In the genomic region with DNA sequence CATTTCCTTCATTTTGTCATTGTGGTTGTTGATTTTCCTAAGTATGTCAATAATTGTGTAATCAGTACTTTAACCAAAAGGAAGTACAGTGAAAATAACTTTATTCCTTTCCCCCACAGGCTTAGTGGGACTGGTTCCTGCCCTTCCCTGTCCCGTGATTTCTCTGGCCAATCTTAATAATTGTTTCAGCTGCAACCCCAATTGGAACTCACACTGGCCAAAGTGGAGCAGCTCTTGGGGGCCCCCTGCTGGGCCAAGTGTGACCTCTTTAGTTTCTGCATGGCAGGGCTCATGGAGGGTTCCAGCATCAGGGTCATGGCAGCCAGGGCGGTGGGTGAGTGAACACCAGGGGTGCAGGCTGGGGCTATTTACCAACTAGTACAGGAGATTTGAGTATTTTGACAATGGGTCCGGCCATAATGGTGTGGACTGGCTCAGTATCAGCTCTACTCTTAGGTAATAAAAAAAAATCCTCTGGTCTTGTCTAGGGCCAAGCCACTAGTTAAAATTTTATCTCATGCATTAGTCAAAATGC, we compare ENCODE assay signal across 8 cellular contexts. TPM values are rescaled to one million over a fixed set of nuclear protein-coding genes. Genes with fewer than 3 reads are reported as not detected.
DNase-seq lines count a peak whose midpoint lies in the region; ATAC-seq, FAIRE-seq and TF ChIP-seq lines count a peak whose summit lies in the region.

No MANE protein-coding gene starts in this region.

- no peak overlapping the region for H3K9ac ChIP-seq in K562 (ENCODE audit: insufficient read depth in 1 of 2, low read depth in 2 of 2, low read length in 2 of 2)

- no peaks in the 10 kb centered on the region for H3K36me3 ChIP-seq in K562 (ENCODE audit: control insufficient read depth, insufficient read depth, low read length)

- no peak for TF ChIP-seq POLR2A in K562 (conservative IDR thresholded peaks at IDR 0.05)

- in situ Hi-C loops in K562 (cut with MboI) = loop anchor here (5.0 to 25.0 kb wide), 4 partner anchors 286 to 1531 kb away; no protein-coding TSS in a partner anchor

- ATAC-seq in HG02588 (IDR thresholded peaks at IDR 0.05; ENCODE audit: unreplicated experiment) = peak; percentile 77
- peak; percentile 97 for ATAC-seq in K562
- ATAC-seq in HG02840 (IDR thresholded peaks at IDR 0.05; ENCODE audit: low FRiP score, unreplicated experiment) = no peak

- H2AFZ ChIP-seq in K562 (ENCODE audit: low read depth, low read length) = peak overlapping the region; percentile 73

- CTCF ChIA-PET in K562 (lab: Yijun Ruan, JAX; ENCODE audit: low intra/inter-chr PET ratio) = interaction anchor here (0.6 to 5.2 kb wide), 10 partner anchors 66 to 1546 kb away, joined by 3 to 55 read pairs (median 6); no protein-coding TSS in a partner anchor

- H3K4me1 ChIP-seq in K562 (replicated peaks in 1 of 2; ENCODE audit: control insufficient read depth in 2 of 2, insufficient read depth in 2 of 2, low read length in 2 of 2) = peaks cover 2 to 3% of the 10 kb centered on the region in 2 experiments; a peak in 3 of 5 replicates

- WGBS in K562 (ENCODE audit: insufficient coverage, low coverage, missing lambda C conversion rate) = 0% methylated on average over 3 of the region's 3 CpGs

- peak; percentile 73 to 76 for DNase-seq in NCI-H2081 (lab: John Stamatoyannopoulos, UW)
- peak; percentile 68 for DNase-seq in UCSD-AML1 (lab: John Stamatoyannopoulos, UW; ENCODE audit: unreplicated experiment)
- peak; percentile 78 to 89 (median 82) for DNase-seq in K562 (ENCODE audit: extremely low read depth in 1 of 4, low spot score in 3 of 4)
- peak; percentile 77 for DNase-seq in iris pigment epithelial cell (ENCODE audit: low read depth)
- DNase-seq in stimulated activated CD4-positive, alpha-beta T cell treated with anti-CD3 and anti-CD28 coated beads, Interleukin-1b, Interleukin-23, amount 100 ng/mL, for 24 hours (ENCODE audit: low read depth in 4 of 4, low spot score in 1 of 4) = peak; percentile 68 to 73 (median 70)

- TF ChIP-seq CTCF in GM12872 (IDR thresholded peaks at IDR 0.05; ENCODE audit: insufficient read depth, low read depth, low read length) (peak; percentile 91), K562 (IDR thresholded peaks at IDR 0.05 in 2 of 3, conservative IDR thresholded peaks at IDR 0.05 in 1 of 3; ENCODE audit: insufficient read depth in 2 of 3, low read depth in 1 of 3, low read length in 3 of 3) (peak; percentile 91 to 94 (median 91))

- peak overlapping the region; percentile 80 for H3K4me2 ChIP-seq in K562 (ENCODE audit: insufficient read depth, low read length)

- H3K9me3 ChIP-seq in K562 (replicated peaks; ENCODE audit: control insufficient read depth, insufficient read depth, low read depth, low read length) = no peaks in the 10 kb centered on the region

- no peaks in the 10 kb centered on the region for H3K27me3 ChIP-seq in K562 (ENCODE audit: control insufficient read depth in 2 of 2, insufficient read depth in 2 of 2, low read length in 2 of 2)

- TF ChIP-seq RAD21 in K562 (CRISPR knock-in tag; conservative IDR thresholded peaks at IDR 0.05 in 1 of 2, IDR thresholded peaks at IDR 0.05 in 1 of 2) = peak; percentile 79 to 88

- H3K79me2 ChIP-seq in K562 (ENCODE audit: control insufficient read depth, insufficient read depth, low read length) = no peaks in the 10 kb centered on the region

- no TSS peak for BruUV-seq in K562 (replicated peaks; lab: Mats Ljungman, UMichigan)

- peaks cover 2% of the 10 kb centered on the region for H3K9me1 ChIP-seq in K562 (ENCODE audit: control insufficient read depth, insufficient read depth, low read length)

- no peak overlapping the region for H3K27ac ChIP-seq in K562 (ENCODE audit: extremely low read depth, low read depth, low read length)

- peak; percentile 86 for FAIRE-seq in K562 (lab: Jason Lieb, UNC)

- TF ChIP-seq EP300 in K562 (IDR thresholded peaks at IDR 0.05; ENCODE audit: low read length) = 0 out of 2 replicates have a peak, but pooled peaks have one; percentile 25

- POLR2A ChIA-PET in K562 (lab: Yijun Ruan, JAX) = interaction anchor here (0.6 to 1.4 kb wide), 3 partner anchors 9 to 403 kb away, joined by 3 to 5 read pairs (median 3); no protein-coding TSS in a partner anchor

- no peaks in the 10 kb centered on the region for H4K20me1 ChIP-seq in K562 (replicated peaks; ENCODE audit: control insufficient read depth, insufficient read depth, low read length)

- no peak overlapping the region for H3K4me3 ChIP-seq in K562

- intact Hi-C loops in K562 (cut with micrococcal nuclease) = loop anchor here (1.0 to 10.0 kb wide), 5 partner anchors 110 to 499 kb away; no protein-coding TSS in a partner anchor

TF ChIP-seq in K562, 482 proteins besides CTCF, POLR2A, EP300 and RAD21 (continues in another document):
- TF ChIP-seq, protein P1, sequence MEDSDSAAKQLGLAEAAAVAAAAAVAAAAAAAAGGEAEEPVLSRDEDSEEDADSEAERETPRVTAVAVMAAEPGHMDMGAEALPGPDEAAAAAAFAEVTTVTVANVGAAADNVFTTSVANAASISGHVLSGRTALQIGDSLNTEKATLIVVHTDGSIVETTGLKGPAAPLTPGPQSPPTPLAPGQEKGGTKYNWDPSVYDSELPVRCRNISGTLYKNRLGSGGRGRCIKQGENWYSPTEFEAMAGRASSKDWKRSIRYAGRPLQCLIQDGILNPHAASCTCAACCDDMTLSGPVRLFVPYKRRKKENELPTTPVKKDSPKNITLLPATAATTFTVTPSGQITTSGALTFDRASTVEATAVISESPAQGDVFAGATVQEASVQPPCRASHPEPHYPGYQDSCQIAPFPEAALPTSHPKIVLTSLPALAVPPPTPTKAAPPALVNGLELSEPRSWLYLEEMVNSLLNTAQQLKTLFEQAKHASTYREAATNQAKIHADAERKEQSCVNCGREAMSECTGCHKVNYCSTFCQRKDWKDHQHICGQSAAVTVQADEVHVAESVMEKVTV (CRISPR knock-in tag; IDR thresholded peaks at IDR 0.05) = peak; percentile 64
- TF ChIP-seq, protein P2, sequence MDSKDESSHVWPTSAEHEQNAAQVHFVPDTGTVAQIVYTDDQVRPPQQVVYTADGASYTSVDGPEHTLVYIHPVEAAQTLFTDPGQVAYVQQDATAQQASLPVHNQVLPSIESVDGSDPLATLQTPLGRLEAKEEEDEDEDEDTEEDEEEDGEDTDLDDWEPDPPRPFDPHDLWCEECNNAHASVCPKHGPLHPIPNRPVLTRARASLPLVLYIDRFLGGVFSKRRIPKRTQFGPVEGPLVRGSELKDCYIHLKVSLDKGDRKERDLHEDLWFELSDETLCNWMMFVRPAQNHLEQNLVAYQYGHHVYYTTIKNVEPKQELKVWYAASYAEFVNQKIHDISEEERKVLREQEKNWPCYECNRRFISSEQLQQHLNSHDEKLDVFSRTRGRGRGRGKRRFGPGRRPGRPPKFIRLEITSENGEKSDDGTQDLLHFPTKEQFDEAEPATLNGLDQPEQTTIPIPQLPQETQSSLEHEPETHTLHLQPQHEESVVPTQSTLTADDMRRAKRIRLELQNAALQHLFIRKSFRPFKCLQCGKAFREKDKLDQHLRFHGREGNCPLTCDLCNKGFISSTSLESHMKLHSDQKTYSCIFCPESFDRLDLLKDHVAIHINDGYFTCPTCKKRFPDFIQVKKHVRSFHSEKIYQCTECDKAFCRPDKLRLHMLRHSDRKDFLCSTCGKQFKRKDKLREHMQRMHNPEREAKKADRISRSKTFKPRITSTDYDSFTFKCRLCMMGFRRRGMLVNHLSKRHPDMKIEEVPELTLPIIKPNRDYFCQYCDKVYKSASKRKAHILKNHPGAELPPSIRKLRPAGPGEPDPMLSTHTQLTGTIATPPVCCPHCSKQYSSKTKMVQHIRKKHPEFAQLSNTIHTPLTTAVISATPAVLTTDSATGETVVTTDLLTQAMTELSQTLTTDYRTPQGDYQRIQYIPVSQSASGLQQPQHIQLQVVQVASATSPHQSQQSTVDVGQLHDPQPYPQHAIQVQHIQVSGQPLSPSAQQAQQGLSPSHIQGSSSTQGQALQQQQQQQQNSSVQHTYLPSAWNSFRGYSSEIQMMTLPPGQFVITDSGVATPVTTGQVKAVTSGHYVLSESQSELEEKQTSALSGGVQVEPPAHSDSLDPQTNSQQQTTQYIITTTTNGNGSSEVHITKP (IDR thresholded peaks at IDR 0.05; ENCODE audit: partially characterized antibody) = peak; percentile 36
- TF ChIP-seq, protein P3, sequence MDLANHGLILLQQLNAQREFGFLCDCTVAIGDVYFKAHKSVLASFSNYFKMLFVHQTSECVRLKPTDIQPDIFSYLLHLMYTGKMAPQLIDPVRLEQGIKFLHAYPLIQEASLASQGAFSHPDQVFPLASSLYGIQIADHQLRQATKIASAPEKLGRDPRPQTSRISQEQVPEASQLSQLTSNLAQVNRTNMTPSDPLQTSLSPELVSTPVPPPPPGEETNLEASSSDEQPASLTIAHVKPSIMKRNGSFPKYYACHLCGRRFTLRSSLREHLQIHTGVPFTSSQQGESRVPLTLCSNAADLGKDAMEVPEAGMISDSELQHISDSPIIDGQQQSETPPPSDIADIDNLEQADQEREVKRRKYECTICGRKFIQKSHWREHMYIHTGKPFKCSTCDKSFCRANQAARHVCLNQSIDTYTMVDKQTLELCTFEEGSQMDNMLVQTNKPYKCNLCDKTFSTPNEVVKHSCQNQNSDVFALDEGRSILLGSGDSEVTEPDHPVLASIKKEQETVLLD (IDR thresholded peaks at IDR 0.05) = no peak
- TF ChIP-seq ZNF780A (CRISPR knock-in tag; IDR thresholded peaks at IDR 0.05) (no peak), IRF2 (CRISPR knock-in tag; IDR thresholded peaks at IDR 0.05) (no peak), TAL1 (IDR thresholded peaks at IDR 0.05) (no peak)

RNA-seq across cellular contexts. Expression of a gene that starts 31.7 kb away (rescaled TPM):
- 31.9 and 73.5 TPM in 2 replicates for total RNA-seq in K562 (2011; cell fraction: chromatin; rRNA removed; ENCODE audit: low replicate concordance)
- 34.5 and 37.9 TPM in 2 replicates for total RNA-seq in K562 (2011; cell fraction: nucleolus; rRNA removed)
- 69.7 and 114 TPM in 2 replicates for total RNA-seq in K562 (2011; cell fraction: nucleoplasm; rRNA removed)
- total RNA-seq in K562 (2014; rRNA removed) = 188 and 206 TPM in 2 replicates
- total RNA-seq in K562 (2014; rRNA removed; fragmentation: Illumina TruSeq; extraction: Trizol) = 702 and 833 TPM in 2 replicates
- total RNA-seq in K562 (2015; rRNA removed; fragmentation: Illumina TruSeq; extraction: Trizol) = 373 and 408 TPM in 2 replicates
- total RNA-seq in K562 (2021) = 438 and 485 TPM in 2 replicates
- 229 and 365 TPM in 2 replicates for polyA plus RNA-seq in K562 (2011; rRNA removed)
- polyA plus RNA-seq in K562 (2011; cell fraction: cytosol; rRNA removed) = 26.7 and 85.8 TPM in 2 replicates
- 26.4 and 45.1 TPM in 2 replicates for polyA plus RNA-seq in K562 (2011; cell fraction: nucleus; rRNA removed)
- 281 and 418 TPM in 2 replicates for polyA plus RNA-seq in K562 (2012)
- polyA plus RNA-seq in K562 (2014; fragmentation: Illumina TruSeq; extraction: Trizol) = 697 and 770 TPM in 2 replicates
- polyA plus RNA-seq in K562 (2014; fragmentation: Nextera tagmentation; extraction: Ambion mirVana) = 1,000 to 10,000 TPM in 1 of 2 experiments, 100 to 1,000 TPM in 1; 978 to 1,425 TPM
- 352 and 357 TPM in 2 replicates for polyA plus RNA-seq in K562 (2014; rRNA removed)
- 133 and 167 TPM in 2 replicates for polyA minus RNA-seq in K562 (2011; rRNA and poly(A)+ RNA removed)
- polyA minus RNA-seq in K562 (2011; cell fraction: cytosol; rRNA and poly(A)+ RNA removed) = 71.4 and 87.0 TPM in 2 replicates
- polyA minus RNA-seq in K562 (2011; cell fraction: nucleus; rRNA and poly(A)+ RNA removed) = 35.1 and 54.0 TPM in 2 replicates
